28 cellular contexts compared by ENCODE assay signal in the genomic region with DNA sequence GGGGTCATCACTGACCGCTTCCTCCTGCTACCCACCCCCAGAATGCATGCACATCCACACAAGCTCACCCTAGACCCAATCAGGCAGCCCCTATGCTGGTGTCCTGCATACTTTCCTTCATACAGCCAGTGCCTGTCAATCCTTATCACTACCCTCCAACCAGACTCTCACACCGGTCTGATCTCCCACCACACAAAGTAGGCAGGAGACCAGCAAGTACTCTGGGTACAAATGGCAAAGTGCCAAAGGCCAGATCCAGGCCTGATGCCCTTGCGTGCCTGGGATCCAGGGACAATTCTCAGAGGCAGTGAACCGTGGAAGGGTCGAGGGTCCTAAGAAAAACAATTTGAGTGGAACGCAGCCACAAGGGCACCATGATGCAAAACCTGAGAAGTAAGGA.
DNase-seq lines count a peak whose midpoint lies in the region; ATAC-seq, FAIRE-seq and TF ChIP-seq lines count a peak whose summit lies in the region.
"Had no signal": no experiment of that assay in that cellular context is flagged by ENCODE, and none has a peak within 500 bp of the region (broad histone marks: within the 10 kb centered on the region; RNA-seq: fewer than 3 reads in every experiment).

No MANE protein-coding gene starts in this region.

- H3K9me3 ChIP-seq in naive thymus-derived CD4-positive, alpha-beta T cell (ENCODE audit: control insufficient read depth in 2 of 3, low read length in 3 of 3), result no peaks in the 10 kb centered on the region
- H3K9me3 ChIP-seq: A549, left lung, psoas muscle, sigmoid colon, tibial artery had no signal

- no peaks in the 10 kb centered on the region for H3K27me3 Mint-ChIP-seq in activated CD8-positive, alpha-beta T cell treated with anti-CD3 and anti-CD28 coated beads for 36 hours
- no peaks in the 10 kb centered on the region for H3K27me3 Mint-ChIP-seq in activated CD8-positive, alpha-beta T cell treated with anti-CD3 and anti-CD28 coated beads, Interleukin-2, amount 10 ng/mL, durations not matched to agents 7 days and 5 days (ENCODE audit: low read depth)
- H3K27me3 Mint-ChIP-seq in activated naive CD8-positive, alpha-beta T cell, result no peaks in the 10 kb centered on the region
- no peaks in the 10 kb centered on the region for H3K27me3 Mint-ChIP-seq in naive thymus-derived CD4-positive, alpha-beta T cell
- H3K27me3 Mint-ChIP-seq: activated naive CD8-positive, alpha-beta T cell treated with anti-CD3 and anti-CD28 coated beads, Interleukin-2, amount 10 ng/mL, durations not matched to agents 7 days and 5 days had no signal

- intact Hi-C loops in activated CD8-positive, alpha-beta T cell treated with anti-CD3 and anti-CD28 coated beads for 36 hours (cut with micrococcal nuclease), result no loop called here
- intact Hi-C loops in naive thymus-derived CD4-positive, alpha-beta T cell (cut with micrococcal nuclease), result loop anchor here in 1 of 2 donors (1.0 kb wide), 2 partner anchors 8 to 11 kb away; no protein-coding TSS in a partner anchor

- H3K27ac ChIP-seq in naive thymus-derived CD4-positive, alpha-beta T cell (ENCODE audit: low read depth, low read length), result no peak overlapping the region
- H3K27ac ChIP-seq: left lung, PC-9, psoas muscle, sigmoid colon, tibial artery had no signal

- CTCF ChIA-PET in activated CD8-positive, alpha-beta T cell treated with anti-CD3 and anti-CD28 coated beads for 36 hours (lab: Charles Lee), result interaction anchor here (0.7 to 2.1 kb wide), 5 partner anchors 11 to 196 kb away, joined by 3 to 5 read pairs (median 3); no protein-coding TSS in a partner anchor
- CTCF ChIA-PET in activated CD8-positive, alpha-beta T cell treated with anti-CD3 and anti-CD28 coated beads, Interleukin-2, amount 10 ng/mL, durations not matched to agents 7 days and 5 days (lab: Charles Lee), result interaction anchor here (1.4 to 1.5 kb wide), 2 partner anchors 138 to 356 kb away, joined by 3 to 4 read pairs; no protein-coding TSS in a partner anchor
- CTCF ChIA-PET in naive thymus-derived CD4-positive, alpha-beta T cell (lab: Charles Lee), result interaction anchor here (0.5 to 0.9 kb wide), 2 partner anchors 9 to 68 kb away, joined by 3 to 4 read pairs; no protein-coding TSS in a partner anchor

- H3K4me3 Mint-ChIP-seq in activated CD8-positive, alpha-beta T cell treated with anti-CD3 and anti-CD28 coated beads for 36 hours, result no peak overlapping the region
- no peak overlapping the region for H3K4me3 Mint-ChIP-seq in activated CD8-positive, alpha-beta T cell treated with anti-CD3 and anti-CD28 coated beads, Interleukin-2, amount 10 ng/mL, durations not matched to agents 7 days and 5 days
- no peak overlapping the region for H3K4me3 Mint-ChIP-seq in activated naive CD8-positive, alpha-beta T cell
- H3K4me3 Mint-ChIP-seq in naive thymus-derived CD4-positive, alpha-beta T cell, result peak overlapping the region in 2 of 10 donors; percentile 3 to 11
- H3K4me3 Mint-ChIP-seq: activated naive CD8-positive, alpha-beta T cell treated with anti-CD3 and anti-CD28 coated beads, Interleukin-2, amount 10 ng/mL, durations not matched to agents 7 days and 5 days had no signal

- no peak overlapping the region for H3K4me3 ChIP-seq in naive thymus-derived CD4-positive, alpha-beta T cell (ENCODE audit: low read length)
- H3K4me3 ChIP-seq: A549, left lung, PC-9, psoas muscle, sigmoid colon, tibial artery had no signal

- TF ChIP-seq POLR2A in GM12892 (IDR thresholded peaks at IDR 0.05; ENCODE audit: low read depth, low read length), result no peak

- TF ChIP-seq CTCF in activated CD8-positive, alpha-beta T cell treated with anti-CD3 and anti-CD28 coated beads for 36 hours (IDR thresholded peaks at IDR 0.05), result no peak

- FAIRE-seq in GM12892 (lab: Jason Lieb, UNC), result peak; percentile 44
- FAIRE-seq: A549, astrocyte, HepG2 had no signal

- ATAC-seq in activated CD8-positive, alpha-beta T cell treated with anti-CD3 and anti-CD28 coated beads for 36 hours, result no peak
- ATAC-seq in activated CD8-positive, alpha-beta T cell treated with anti-CD3 and anti-CD28 coated beads, Interleukin-2, amount 10 ng/mL, durations not matched to agents 7 days and 5 days, result no peak
- ATAC-seq in naive thymus-derived CD4-positive, alpha-beta T cell, result no peak
- no peak for ATAC-seq in HG02759 (IDR thresholded peaks at IDR 0.05; ENCODE audit: unreplicated experiment)
- ATAC-seq: A549, HepG2, left lung, psoas muscle, Right ventricle myocardium inferior had no signal

- POLR2A ChIA-PET in activated CD8-positive, alpha-beta T cell treated with anti-CD3 and anti-CD28 coated beads for 36 hours (lab: Charles Lee), result interaction anchor here (2.1 to 2.4 kb wide), 2 partner anchors 9 to 12 kb away, joined by 7 to 9 read pairs; no protein-coding TSS in a partner anchor
- POLR2A ChIA-PET in activated CD8-positive, alpha-beta T cell treated with anti-CD3 and anti-CD28 coated beads, Interleukin-2, amount 10 ng/mL, durations not matched to agents 7 days and 5 days (lab: Charles Lee), result interaction anchor here (1.5 kb wide), 1 partner anchor 55 kb away, joined by 3 read pairs; no protein-coding TSS in a partner anchor
- POLR2A ChIA-PET in naive thymus-derived CD4-positive, alpha-beta T cell (lab: Charles Lee), result interaction anchor here (0.6 to 6.8 kb wide), 4 partner anchors 10 to 344 kb away, joined by 3 to 45 read pairs (median 3); no protein-coding TSS in a partner anchor

- no peak for DNase-seq in activated CD8-positive, alpha-beta T cell treated with anti-CD3 and anti-CD28 coated beads for 36 hours
- no peak for DNase-seq in activated CD8-positive, alpha-beta T cell treated with anti-CD3 and anti-CD28 coated beads, Interleukin-2, amount 10 ng/mL, durations not matched to agents 7 days and 5 days
- DNase-seq in GM12892 (ENCODE audit: insufficient read length) (no peak), AML-193 (lab: John Stamatoyannopoulos, UW) (no peak), DMS153 (lab: John Stamatoyannopoulos, UW) (no peak)
- no peak for DNase-seq in naive thymus-derived CD4-positive, alpha-beta T cell
- DNase-seq: activated naive CD8-positive, alpha-beta T cell treated with anti-CD3 and anti-CD28 coated beads, Interleukin-2, amount 10 ng/mL, durations not matched to agents 7 days and 5 days; DMS53; glutamatergic neuron; islet precursor cell; NCI-H1436; NCI-H345; NCI-H69; nucleus accumbens; PC-9; psoas muscle; sigmoid colon; stimulated activated CD4-positive, alpha-beta T cell treated with anti-CD3 and anti-CD28 coated beads, Interleukin-12 subunit alpha, Interleukin-12 subunit beta, amount 100 ng/mL, for 4 hours; stimulated activated CD4-positive, alpha-beta T cell treated with anti-CD3 and anti-CD28 coated beads, Interleukin-2, amount 100 ng/mL, for 48 hours; T-helper 9 cell; tibial artery had no signal

- H3K27me3 ChIP-seq in naive thymus-derived CD4-positive, alpha-beta T cell (ENCODE audit: control insufficient read depth in 2 of 2, insufficient read depth in 2 of 2, low read length in 2 of 2), result no peaks in the 10 kb centered on the region
- H3K27me3 ChIP-seq: left lung, sigmoid colon, tibial artery had no signal

- peaks cover 0 to 3% (median 0%) of the 10 kb centered on the region in 3 experiments for H3K36me3 ChIP-seq in naive thymus-derived CD4-positive, alpha-beta T cell (ENCODE audit: control insufficient read depth in 2 of 3, insufficient read depth in 3 of 3, low read length in 3 of 3)
- H3K36me3 ChIP-seq: left lung, sigmoid colon, tibial artery had no signal

- peaks cover 87% of the 10 kb centered on the region for H3K4me1 Mint-ChIP-seq in activated CD8-positive, alpha-beta T cell treated with anti-CD3 and anti-CD28 coated beads for 36 hours (ENCODE audit: low read depth)
- H3K4me1 Mint-ChIP-seq in activated CD8-positive, alpha-beta T cell treated with anti-CD3 and anti-CD28 coated beads, Interleukin-2, amount 10 ng/mL, durations not matched to agents 7 days and 5 days (ENCODE audit: low read depth), result peaks cover 23% of the 10 kb centered on the region
- H3K4me1 Mint-ChIP-seq in activated naive CD8-positive, alpha-beta T cell (ENCODE audit: low read depth), result peaks cover 81% of the 10 kb centered on the region
- H3K4me1 Mint-ChIP-seq in naive thymus-derived CD4-positive, alpha-beta T cell, result peaks cover 31 to 96% (median 85%) of the 10 kb centered on the region in 7 donors

- peaks cover 63% of the 10 kb centered on the region for H3K36me3 Mint-ChIP-seq in activated CD8-positive, alpha-beta T cell treated with anti-CD3 and anti-CD28 coated beads for 36 hours (ENCODE audit: low read depth)
- peaks cover 40% of the 10 kb centered on the region for H3K36me3 Mint-ChIP-seq in activated CD8-positive, alpha-beta T cell treated with anti-CD3 and anti-CD28 coated beads, Interleukin-2, amount 10 ng/mL, durations not matched to agents 7 days and 5 days (ENCODE audit: low read depth)
- H3K36me3 Mint-ChIP-seq in activated naive CD8-positive, alpha-beta T cell, result peaks cover 38% of the 10 kb centered on the region
- peaks cover 10 to 48% (median 34%) of the 10 kb centered on the region in 5 donors for H3K36me3 Mint-ChIP-seq in naive thymus-derived CD4-positive, alpha-beta T cell

- peaks cover 3 to 13% of the 10 kb centered on the region in 2 donors for H3K4me1 ChIP-seq in naive thymus-derived CD4-positive, alpha-beta T cell (ENCODE audit: control insufficient read depth in 2 of 2, insufficient read depth in 2 of 2, low read length in 2 of 2)
- H3K4me1 ChIP-seq: left lung had no signal

- peak overlapping the region; percentile 64 for H3K27ac Mint-ChIP-seq in activated CD8-positive, alpha-beta T cell treated with anti-CD3 and anti-CD28 coated beads for 36 hours
- no peak overlapping the region for H3K27ac Mint-ChIP-seq in activated CD8-positive, alpha-beta T cell treated with anti-CD3 and anti-CD28 coated beads, Interleukin-2, amount 10 ng/mL, durations not matched to agents 7 days and 5 days
- H3K27ac Mint-ChIP-seq in activated naive CD8-positive, alpha-beta T cell, result peak overlapping the region; percentile 82
- H3K27ac Mint-ChIP-seq in naive thymus-derived CD4-positive, alpha-beta T cell, result peak overlapping the region in 7 of 9 donors; percentile 4 to 85 (median 46)
- H3K27ac Mint-ChIP-seq: activated naive CD8-positive, alpha-beta T cell treated with anti-CD3 and anti-CD28 coated beads, Interleukin-2, amount 10 ng/mL, durations not matched to agents 7 days and 5 days had no signal

- H3K9me3 Mint-ChIP-seq in activated CD8-positive, alpha-beta T cell treated with anti-CD3 and anti-CD28 coated beads for 36 hours, result no peaks in the 10 kb centered on the region
- no peaks in the 10 kb centered on the region for H3K9me3 Mint-ChIP-seq in activated CD8-positive, alpha-beta T cell treated with anti-CD3 and anti-CD28 coated beads, Interleukin-2, amount 10 ng/mL, durations not matched to agents 7 days and 5 days (ENCODE audit: insufficient read depth)
- peaks cover 7% of the 10 kb centered on the region for H3K9me3 Mint-ChIP-seq in activated naive CD8-positive, alpha-beta T cell (ENCODE audit: low read depth)
- H3K9me3 Mint-ChIP-seq in naive thymus-derived CD4-positive, alpha-beta T cell, result peaks cover 0 to 9% (median 0%) of the 10 kb centered on the region in 11 donors
- H3K9me3 Mint-ChIP-seq: activated naive CD8-positive, alpha-beta T cell treated with anti-CD3 and anti-CD28 coated beads, Interleukin-2, amount 10 ng/mL, durations not matched to agents 7 days and 5 days had no signal
